ENCODE assay signal across 25 cellular contexts in the genomic region with DNA sequence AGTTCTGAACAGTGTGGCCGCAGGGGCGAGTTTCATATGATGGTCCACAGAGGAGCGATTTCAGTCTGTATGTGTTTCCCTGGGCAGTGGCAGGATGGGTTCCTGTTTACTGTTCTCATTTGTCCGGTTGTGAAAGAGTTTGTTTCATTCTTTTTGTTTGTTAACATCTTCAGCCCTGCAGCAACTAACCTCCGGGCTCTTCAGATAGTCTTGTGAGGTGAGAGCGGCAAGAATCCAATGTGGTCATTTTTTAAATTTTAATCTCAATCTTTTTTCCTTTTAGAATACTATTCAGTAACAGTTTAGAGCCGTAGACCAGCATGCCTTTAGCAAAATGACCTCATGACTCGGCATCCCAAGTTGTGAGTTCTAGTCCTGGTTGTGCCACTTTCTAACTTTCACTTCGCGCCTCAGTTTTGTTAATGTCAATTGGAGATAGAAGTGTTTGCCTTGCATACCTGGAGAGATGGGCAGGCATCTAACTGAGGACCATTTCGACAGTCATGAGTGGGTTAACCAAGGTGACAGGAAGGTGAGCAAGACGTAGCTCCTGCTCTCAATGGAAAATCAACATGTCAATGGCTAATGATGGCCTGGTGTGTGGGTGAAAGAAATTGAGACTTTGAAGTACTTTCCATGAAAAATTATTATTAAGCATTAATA. TPM values are rescaled to one million over a fixed set of nuclear protein-coding genes. Genes with fewer than 3 reads are reported as not detected.
DNase-seq lines count a peak whose midpoint lies in the region; ATAC-seq and TF ChIP-seq lines count a peak whose summit lies in the region.
"Had no signal": no experiment of that assay in that cellular context is flagged by ENCODE, and none has a peak within 500 bp of the region (broad histone marks: within the 10 kb centered on the region; RNA-seq: fewer than 3 reads in every experiment).

No MANE protein-coding gene starts in this region.

- H3K4me3 Mint-ChIP-seq in neural progenitor cell: no peak overlapping the region
- H3K4me3 Mint-ChIP-seq in activated T-cell treated with anti-CD3 and anti-CD28 coated beads, Interleukin-2, amount 50 U/mL, for 24 hours: no peak overlapping the region
- H3K4me3 Mint-ChIP-seq: CD4-positive, CD25-positive, alpha-beta regulatory T cell; IgD-negative memory B cell had no signal

- H3K27me3 Mint-ChIP-seq in neural progenitor cell (ENCODE audit: insufficient read depth, low read depth): peaks cover 4% of the 10 kb centered on the region
- no peaks in the 10 kb centered on the region for H3K27me3 Mint-ChIP-seq in activated T-cell treated with anti-CD3 and anti-CD28 coated beads, Interleukin-2, amount 50 U/mL, for 24 hours
- H3K27me3 Mint-ChIP-seq: CD4-positive, CD25-positive, alpha-beta regulatory T cell; IgD-negative memory B cell had no signal

- H3K9me3 ChIP-seq in IMR-90 (ENCODE audit: control insufficient read depth, insufficient read depth, low read length) (no peaks in the 10 kb centered on the region), neural progenitor cell (ENCODE audit: low read depth) (no peaks in the 10 kb centered on the region)
- H3K9me3 ChIP-seq: A549, HAP-1 had no signal

- H3K18ac ChIP-seq in IMR-90 (ENCODE audit: low read depth, low read length): peak overlapping the region; percentile 67

- peak overlapping the region; percentile 60 for H3K27ac Mint-ChIP-seq in neural progenitor cell
- no peak overlapping the region for H3K27ac Mint-ChIP-seq in activated T-cell treated with anti-CD3 and anti-CD28 coated beads, Interleukin-2, amount 50 U/mL, for 24 hours
- H3K27ac Mint-ChIP-seq: CD4-positive, CD25-positive, alpha-beta regulatory T cell; IgD-negative memory B cell had no signal

- H3K27me3 ChIP-seq in IMR-90 (ENCODE audit: control insufficient read depth, insufficient read depth, low read length): no peaks in the 10 kb centered on the region
- H3K27me3 ChIP-seq in neural progenitor cell: no peaks in the 10 kb centered on the region

- H3K36me3 ChIP-seq in IMR-90 (ENCODE audit: control insufficient read depth, insufficient read depth, low read length): no peaks in the 10 kb centered on the region
- H3K36me3 ChIP-seq in neural progenitor cell: no peaks in the 10 kb centered on the region
- H3K36me3 ChIP-seq: HAP-1 had no signal

- H4K5ac ChIP-seq in IMR-90 (ENCODE audit: low read depth, low read length): peak overlapping the region; percentile 66; the same call in 1 of the 2 replicates

- peak overlapping the region; percentile 66 for H3K4ac ChIP-seq in IMR-90 (ENCODE audit: low read depth, low read length)

- H4K20me1 ChIP-seq in IMR-90 (ENCODE audit: insufficient read depth, low read length) (no peaks in the 10 kb centered on the region), neural progenitor cell (ENCODE audit: low read depth) (no peaks in the 10 kb centered on the region)

- peak overlapping the region; percentile 62; the same call in 1 of the 2 replicates for H2AK5ac ChIP-seq in IMR-90 (ENCODE audit: low read depth, low read length)

- peak overlapping the region; percentile 35 for H2BK5ac ChIP-seq in IMR-90 (ENCODE audit: low read depth, low read length, poor library complexity, severe bottlenecking)

- H3K9ac ChIP-seq in IMR-90 (ENCODE audit: low read depth, low read length) (no peak overlapping the region), neural progenitor cell (no peak overlapping the region)
- H3K9ac ChIP-seq: GM23248 had no signal

- H3K9me1 ChIP-seq in IMR-90 (ENCODE audit: insufficient read depth, low read length): peaks cover 13% of the 10 kb centered on the region; the same call in 1 of the 2 replicates

- H3F3A ChIP-seq in neural progenitor cell (ENCODE audit: low read depth): no peaks in the 10 kb centered on the region

- CTCF ChIA-PET in IMR-90 (lab: Yijun Ruan, JAX): interaction anchor here (0.6 to 0.7 kb wide), 2 partner anchors 32 to 934 kb away, joined by 3 read pairs; no protein-coding TSS in a partner anchor

- no peak overlapping the region for H3K56ac ChIP-seq in IMR-90 (ENCODE audit: extremely low read depth, insufficient read depth, low read length)

- ATAC-seq in IMR-90 (ENCODE audit: low read depth) (no peak), left lobe of liver (peak; percentile 63), GM18511 (IDR thresholded peaks at IDR 0.05; ENCODE audit: unreplicated experiment) (no peak)
- ATAC-seq: GM12878 had no signal

- H4K8ac ChIP-seq in IMR-90 (ENCODE audit: low read depth in 2 of 2, low read length in 2 of 2): peak overlapping the region in 1 of 2 experiments; percentile 48; a peak in 2 of 4 replicates

- H2BK15ac ChIP-seq in IMR-90 (ENCODE audit: low read depth, low read length): peak overlapping the region; percentile 48; the same call in 1 of the 3 replicates

- in situ Hi-C loops in IMR-90 (cut with MboI; ENCODE audit: low sequenced_read_pairs): no loop called here

- DNase-seq in IMR-90: no peak
- DNase-seq in amniotic epithelial cell (ENCODE audit: low read depth): peak; percentile 45
- peak; percentile 80 for DNase-seq in left lobe of liver (ENCODE audit: low spot score)
- DNase-seq in neural progenitor cell (ENCODE audit: low spot score): no peak
- DNase-seq in germinal center (ENCODE audit: low spot score): no peak
- no peak for DNase-seq in activated T-cell treated with anti-CD3 and anti-CD28 coated beads, Interleukin-2, amount 50 U/mL, for 24 hours
- no peak for DNase-seq in activated effector memory CD4-positive, alpha-beta T cell treated with Interleukin-2 at 50 U/mL for 16 hours
- DNase-seq: CD4-positive, CD25-positive, alpha-beta regulatory T cell; COR-L47; DND-41; GM23248; MV-4-11; NCI-H1694; NCI-H2081; NCI-H2171; NCI-H345; NCI-H524 treated with DMSO at 0.1 percent for 48 hours; OCI-M1; SHP77 treated with DMSO at 0.1 percent for 48 hours had no signal

- POLR2A ChIA-PET in IMR-90 (lab: Charles Lee; ENCODE audit: unreplicated experiment): no interaction called here

- H3K14ac ChIP-seq in IMR-90 (replicated peaks; ENCODE audit: low read depth, low read length): peak overlapping the region; percentile 32; the same call in 1 of the 2 replicates

- H3K79me2 ChIP-seq in neural progenitor cell (ENCODE audit: low read depth): no peaks in the 10 kb centered on the region

- H3K4me1 Mint-ChIP-seq in neural progenitor cell: peaks cover 8% of the 10 kb centered on the region
- H3K4me1 Mint-ChIP-seq in activated T-cell treated with anti-CD3 and anti-CD28 coated beads, Interleukin-2, amount 50 U/mL, for 24 hours (ENCODE audit: low read depth): no peaks in the 10 kb centered on the region

- dilution Hi-C loops in IMR-90 (cut with HindIII; ENCODE audit: low sequenced_read_pairs, unreplicated experiment): no loop called here

- no peaks in the 10 kb centered on the region for H3K79me1 ChIP-seq in IMR-90 (ENCODE audit: low read depth in 1 of 2, low read length in 2 of 2)

- no peak for TF ChIP-seq POLR2A in IMR-90 (IDR thresholded peaks at IDR 0.05; ENCODE audit: low read depth, low read length)

- H3K4me1 ChIP-seq in IMR-90 (ENCODE audit: control insufficient read depth, insufficient read depth, low read length) (peaks cover 13% of the 10 kb centered on the region), neural progenitor cell (no peaks in the 10 kb centered on the region)
- H3K4me1 ChIP-seq: HAP-1 had no signal

- H3K4me3 ChIP-seq in IMR-90 (ENCODE audit: insufficient read depth, low read depth, low read length) (no peak overlapping the region), neural progenitor cell (no peak overlapping the region)
- H3K4me3 ChIP-seq: A549, GM12878, GM23248, HAP-1, SK-N-MC had no signal

- H3K27ac ChIP-seq in IMR-90 (ENCODE audit: insufficient read depth, low read length) (no peak overlapping the region), neural progenitor cell (no peak overlapping the region)
- H3K27ac ChIP-seq: GM23248, SK-N-MC had no signal

- H2AK9ac ChIP-seq in IMR-90 (replicated peaks; ENCODE audit: low read depth, low read length, poor library complexity): no peak overlapping the region

- H2BK120ac ChIP-seq in IMR-90 (ENCODE audit: low read depth, low read length): peak overlapping the region; percentile 58

- 100% methylated on average over 2 of the region's 12 CpGs; no CpG with 5 or more reads in 1 of the 2 experiments for whole genome bisulfite sequencing in IMR-90 (ENCODE audit: extremely low coverage in 2 of 2, insufficient read length in 1 of 2), 2 experiments

- H2BK20ac ChIP-seq in IMR-90 (ENCODE audit: low read depth, low read length): peak overlapping the region; percentile 31

- no peak overlapping the region for H2AFZ ChIP-seq in IMR-90 (replicated peaks; ENCODE audit: low read length, poor library complexity)
- H2AFZ ChIP-seq in neural progenitor cell (replicated peaks): no peak overlapping the region
- H2AFZ ChIP-seq: GM23248 had no signal

- H4K91ac ChIP-seq in IMR-90 (ENCODE audit: insufficient read depth, low read depth, low read length): peak overlapping the region; percentile 48

- H3K23ac ChIP-seq in IMR-90 (ENCODE audit: low read depth, low read length): 0 out of 2 replicates have a peak overlapping the region, but pooled peaks have one; percentile 9

- intact Hi-C loops in IMR-90 (cut with micrococcal nuclease): no loop called here

- H3K36me3 Mint-ChIP-seq in neural progenitor cell: no peaks in the 10 kb centered on the region
- H3K36me3 Mint-ChIP-seq in activated T-cell treated with anti-CD3 and anti-CD28 coated beads, Interleukin-2, amount 50 U/mL, for 24 hours (ENCODE audit: low read depth): no peaks in the 10 kb centered on the region
- H3K36me3 Mint-ChIP-seq: CD4-positive, CD25-positive, alpha-beta regulatory T cell had no signal

- TF ChIP-seq CTCF in IMR-90 (conservative IDR thresholded peaks at IDR 0.05; ENCODE audit: low read depth, low read length): no peak
- no peak for TF ChIP-seq CTCF in neural progenitor cell (IDR thresholded peaks at IDR 0.05)

- no peak overlapping the region for H3K4me2 ChIP-seq in IMR-90 (ENCODE audit: low read depth, low read length)
- H3K4me2 ChIP-seq in neural progenitor cell: no peak overlapping the region

- TF ChIP-seq RAD21 in IMR-90 (IDR thresholded peaks at IDR 0.05; ENCODE audit: low read length): no peak

- no TSS peak for BruUV-seq in IMR-90 (replicated peaks; lab: Mats Ljungman, UMichigan)

- peaks cover 1% of the 10 kb centered on the region for H3K9me3 Mint-ChIP-seq in neural progenitor cell
- H3K9me3 Mint-ChIP-seq in activated T-cell treated with anti-CD3 and anti-CD28 coated beads, Interleukin-2, amount 50 U/mL, for 24 hours: no peaks in the 10 kb centered on the region
- H3K9me3 Mint-ChIP-seq: CD4-positive, CD25-positive, alpha-beta regulatory T cell had no signal

RNA-seq across cellular contexts. Expression of a gene that starts 38.5 kb away (rescaled TPM):
- total RNA-seq in IMR-90 (2012; rRNA removed) (66.4 and 72.2 TPM in 2 replicates), left lobe of liver (55.8 TPM), neural progenitor cell (ENCODE audit: low replicate concordance) (1.5 and 2.0 TPM in 2 replicates)
- 56.7 and 63.3 TPM in 2 replicates for polyA plus RNA-seq in IMR-90 (2012; rRNA removed)
- 42.0 and 49.1 TPM in 2 replicates for polyA plus RNA-seq in IMR-90 (2012; cell fraction: cytosol; rRNA removed)
- polyA plus RNA-seq in IMR-90 (2012; cell fraction: nucleus; rRNA removed; ENCODE audit: low replicate concordance): 40.5 and 49.4 TPM in 2 replicates
- polyA plus RNA-seq: CD4-positive, CD25-positive, alpha-beta regulatory T cell had no signal

RNA-seq across cellular contexts. Expression of a gene that starts 59.1 kb away (rescaled TPM):
- 3.9 and 4.1 TPM in 2 replicates for total RNA-seq in IMR-90 (2012; rRNA removed)
- polyA plus RNA-seq in IMR-90 (2012; rRNA removed): 7.4 and 8.0 TPM in 2 replicates
- polyA plus RNA-seq in IMR-90 (2012; cell fraction: cytosol; rRNA removed): 6.4 and 11.4 TPM in 2 replicates
- polyA plus RNA-seq in IMR-90 (2012; cell fraction: nucleus; rRNA removed; ENCODE audit: low replicate concordance): 3.2 and 5.5 TPM in 2 replicates
- 7.3 TPM for total RNA-seq in left lobe of liver
- 2.8 and 4.5 TPM in 2 replicates for total RNA-seq in neural progenitor cell (ENCODE audit: low replicate concordance)

Comparison
In these comparisons a context has a peak if more than half of its experiments do, and no peak if none do; other contexts are left out.
1. DNase-seq: peak in amniotic epithelial cell (single experiment) and left lobe of liver (single experiment); none in IMR-90 (single experiment), neural progenitor cell (single experiment), germinal center (single experiment), activated T-cell treated with anti-CD3 and anti-CD28 coated beads, Interleukin-2, amount 50 U/mL, for 24 hours (single experiment) and activated effector memory CD4-positive, alpha-beta T cell treated with Interleukin-2 at 50 U/mL for 16 hours (single experiment).
2. RNA of a gene that starts 38.5 kb away (total RNA-seq): 66.4 to 72.2 TPM in IMR-90 and 55.8 TPM in left lobe of liver (single experiment); 1.5 to 2.0 TPM in neural progenitor cell; every median in the first group is over 10 times any median in the second.